ENCODE assay signal across 27 cellular contexts in genomic region chr1:87715471-87715870, GRCh38.
A peak's percentile ranks its signal among the peaks of the same experiment; 100 is the strongest.
DNase-seq lines count a peak whose midpoint lies in the region; ATAC-seq, FAIRE-seq and TF ChIP-seq lines count a peak whose summit lies in the region.
"Had no signal": no experiment of that assay in that cellular context is flagged by ENCODE, and none has a peak within 500 bp of the region (broad histone marks: within the 10 kb centered on the region; RNA-seq: fewer than 3 reads in every experiment).

No MANE protein-coding gene starts in this region.

- no peak overlapping the region for H3K4ac ChIP-seq in trophoblast cell (ENCODE audit: low read depth, low read length)

- no peak overlapping the region for H3K4me2 ChIP-seq in K562 (ENCODE audit: insufficient read depth, low read length)
- no peak overlapping the region for H3K4me2 ChIP-seq in trophoblast cell (ENCODE audit: low read length)
- H3K4me2 ChIP-seq: A549, BLaER1 had no signal

- ATAC-seq in K562 (no peak), left ventricle myocardium superior (no peak)
- ATAC-seq: A549 had no signal

- H3K79me1 ChIP-seq in trophoblast cell (ENCODE audit: low read length) = peaks cover 14% of the 10 kb centered on the region

- no peak overlapping the region for H2AK5ac ChIP-seq in trophoblast cell (ENCODE audit: low read length)

- 3% methylated on average over 2 of the region's 2 CpGs for WGBS in K562 (ENCODE audit: insufficient coverage, low coverage, missing lambda C conversion rate)
- no CpG with 5 or more reads among the region's 2 CpGs for WGBS in trophoblast cell (ENCODE audit: extremely low coverage, insufficient coverage, insufficient read length)

- peaks cover 36% of the 10 kb centered on the region for H3K4me1 ChIP-seq in HAP-1
- no peaks in the 10 kb centered on the region for H3K4me1 ChIP-seq in K562 (replicated peaks in 1 of 2; ENCODE audit: control insufficient read depth in 2 of 2, insufficient read depth in 2 of 2, low read length in 2 of 2)
- H3K4me1 ChIP-seq in trophoblast cell (ENCODE audit: control insufficient read depth in 1 of 2, insufficient read depth in 2 of 2, low read length in 2 of 2) = peaks cover 0 to 9% of the 10 kb centered on the region in 2 experiments
- H3K4me1 ChIP-seq: BE2C, BLaER1 had no signal

- intact Hi-C loops in activated naive CD4-positive, alpha-beta T cell treated with anti-CD3 and anti-CD28 coated beads for 36 hours (cut with micrococcal nuclease) = no loop called here
- intact Hi-C loops in K562 (cut with micrococcal nuclease) = no loop called here
- intact Hi-C loops in left ventricle myocardium superior (cut with micrococcal nuclease) = no loop called here

- H3K23ac ChIP-seq in trophoblast cell (ENCODE audit: low read length) = no peak overlapping the region

- no peak overlapping the region for H3K14ac ChIP-seq in trophoblast cell (ENCODE audit: low read length)

- POLR2A ChIA-PET in K562 (lab: Yijun Ruan, JAX) = no interaction called here

- H2BK120ac ChIP-seq in trophoblast cell (ENCODE audit: insufficient read depth, low read length, poor library complexity) = peak overlapping the region; percentile 31

- in situ Hi-C loops in HAP-1 (cut with MboI; ENCODE audit: low sequenced_read_pairs) = no loop called here
- in situ Hi-C loops in K562 (cut with MboI) = no loop called here

- H3K79me2 ChIP-seq in K562 (ENCODE audit: control insufficient read depth, insufficient read depth, low read length) (no peaks in the 10 kb centered on the region), trophoblast cell (ENCODE audit: control insufficient read depth, insufficient read depth, low read length, poor library complexity) (no peaks in the 10 kb centered on the region)

- no peak for TF ChIP-seq CTCF in K562 (IDR thresholded peaks at IDR 0.05 in 2 of 3, conservative IDR thresholded peaks at IDR 0.05 in 1 of 3; ENCODE audit: insufficient read depth in 2 of 3, low read depth in 1 of 3, low read length in 3 of 3)

- peak overlapping the region; percentile 19 for H3K27ac Mint-ChIP-seq in activated naive CD4-positive, alpha-beta T cell treated with anti-CD3 and anti-CD28 coated beads, Interleukin-2, amount 50 U/mL, for 24 hours
- H3K27ac Mint-ChIP-seq in activated naive CD4-positive, alpha-beta T cell treated with anti-CD3 and anti-CD28 coated beads for 36 hours = no peak overlapping the region
- H3K27ac Mint-ChIP-seq: CD4-positive, alpha-beta memory T cell; CD4-positive, CD25-positive, alpha-beta regulatory T cell; CD8-positive, alpha-beta memory T cell had no signal

- H3K4me1 Mint-ChIP-seq in activated naive CD4-positive, alpha-beta T cell treated with anti-CD3 and anti-CD28 coated beads, Interleukin-2, amount 50 U/mL, for 24 hours = no peaks in the 10 kb centered on the region
- H3K4me1 Mint-ChIP-seq in activated naive CD4-positive, alpha-beta T cell treated with anti-CD3 and anti-CD28 coated beads for 36 hours (ENCODE audit: low read depth) = no peaks in the 10 kb centered on the region
- H3K4me1 Mint-ChIP-seq: CD14-positive monocyte; CD4-positive, alpha-beta memory T cell; CD4-positive, CD25-positive, alpha-beta regulatory T cell; CD8-positive, alpha-beta memory T cell had no signal

- TF ChIP-seq POLR2A in K562 (conservative IDR thresholded peaks at IDR 0.05) = no peak

- no peak overlapping the region for H2BK5ac ChIP-seq in trophoblast cell (ENCODE audit: low read depth, low read length, poor library complexity)

- no peak overlapping the region for H4K8ac ChIP-seq in trophoblast cell (ENCODE audit: low read depth, low read length)

- no peaks in the 10 kb centered on the region for H3K9me3 ChIP-seq in HAP-1
- no peaks in the 10 kb centered on the region for H3K9me3 ChIP-seq in K562 (replicated peaks; ENCODE audit: control insufficient read depth, insufficient read depth, low read depth, low read length)
- H3K9me3 ChIP-seq in trophoblast cell (ENCODE audit: insufficient read depth, low read depth, low read length) = peaks cover 2% of the 10 kb centered on the region
- H3K9me3 ChIP-seq: A549, BE2C, BLaER1 had no signal

- H3K27ac ChIP-seq in K562 (ENCODE audit: extremely low read depth, low read depth, low read length) (no peak overlapping the region), trophoblast cell (ENCODE audit: low read depth, low read length) (no peak overlapping the region)
- H3K27ac ChIP-seq: A549, BLaER1 had no signal

- H3K27me3 Mint-ChIP-seq in activated naive CD4-positive, alpha-beta T cell treated with anti-CD3 and anti-CD28 coated beads, Interleukin-2, amount 50 U/mL, for 24 hours = no peaks in the 10 kb centered on the region
- peaks cover 4% of the 10 kb centered on the region for H3K27me3 Mint-ChIP-seq in activated naive CD4-positive, alpha-beta T cell treated with anti-CD3 and anti-CD28 coated beads for 36 hours (ENCODE audit: low read depth)

- no peak for TF ChIP-seq EP300 in K562 (IDR thresholded peaks at IDR 0.05; ENCODE audit: low read length)

- no peaks in the 10 kb centered on the region for H4K20me1 ChIP-seq in K562 (replicated peaks; ENCODE audit: control insufficient read depth, insufficient read depth, low read length)
- H4K20me1 ChIP-seq: BLaER1 had no signal

- TF ChIP-seq RAD21 in K562 (CRISPR knock-in tag; conservative IDR thresholded peaks at IDR 0.05 in 1 of 2, IDR thresholded peaks at IDR 0.05 in 1 of 2) = no peak

- H3K4me3 ChIP-seq in HAP-1 (no peak overlapping the region), K562 (no peak overlapping the region), trophoblast cell (ENCODE audit: low read depth, low read length) (no peak overlapping the region)
- H3K4me3 ChIP-seq: A549, BLaER1 had no signal

- H3K9ac ChIP-seq in K562 (ENCODE audit: insufficient read depth in 1 of 2, low read depth in 2 of 2, low read length in 2 of 2) = no peak overlapping the region
- no peak overlapping the region for H3K9ac ChIP-seq in trophoblast cell (ENCODE audit: low read length)
- H3K9ac ChIP-seq: BLaER1 had no signal

- H3K9me3 Mint-ChIP-seq in activated naive CD4-positive, alpha-beta T cell treated with anti-CD3 and anti-CD28 coated beads, Interleukin-2, amount 50 U/mL, for 24 hours = peaks cover under 1% of the 10 kb centered on the region
- no peaks in the 10 kb centered on the region for H3K9me3 Mint-ChIP-seq in activated naive CD4-positive, alpha-beta T cell treated with anti-CD3 and anti-CD28 coated beads for 36 hours
- H3K9me3 Mint-ChIP-seq: CD4-positive, alpha-beta memory T cell; CD8-positive, alpha-beta memory T cell had no signal

- no peaks in the 10 kb centered on the region for H3K36me3 ChIP-seq in HAP-1 (replicated peaks)
- no peaks in the 10 kb centered on the region for H3K36me3 ChIP-seq in K562 (ENCODE audit: control insufficient read depth, insufficient read depth, low read length)
- no peaks in the 10 kb centered on the region for H3K36me3 ChIP-seq in trophoblast cell (ENCODE audit: control insufficient read depth in 1 of 2, insufficient read depth in 2 of 2, low read length in 2 of 2)
- H3K36me3 ChIP-seq: BE2C, BLaER1 had no signal

- no peak overlapping the region for H4K91ac ChIP-seq in trophoblast cell (ENCODE audit: low read depth, low read length)

- FAIRE-seq in K562 (lab: Jason Lieb, UNC) = no peak
- FAIRE-seq: A549, GM12891, GM19239 had no signal

- H3K9me1 ChIP-seq in K562 (ENCODE audit: control insufficient read depth, insufficient read depth, low read length) = no peaks in the 10 kb centered on the region

- no peak overlapping the region for H4K12ac ChIP-seq in trophoblast cell (ENCODE audit: low read depth, low read length)

- H3K4me3 Mint-ChIP-seq in activated naive CD4-positive, alpha-beta T cell treated with anti-CD3 and anti-CD28 coated beads, Interleukin-2, amount 50 U/mL, for 24 hours = no peak overlapping the region
- no peak overlapping the region for H3K4me3 Mint-ChIP-seq in activated naive CD4-positive, alpha-beta T cell treated with anti-CD3 and anti-CD28 coated beads for 36 hours
- H3K4me3 Mint-ChIP-seq: CD14-positive monocyte; CD4-positive, alpha-beta memory T cell; CD4-positive, CD25-positive, alpha-beta regulatory T cell; CD8-positive, alpha-beta memory T cell had no signal

- BruUV-seq in K562 (replicated peaks; lab: Mats Ljungman, UMichigan) = no TSS peak

- H3K36me3 Mint-ChIP-seq in activated naive CD4-positive, alpha-beta T cell treated with anti-CD3 and anti-CD28 coated beads, Interleukin-2, amount 50 U/mL, for 24 hours = no peaks in the 10 kb centered on the region
- no peaks in the 10 kb centered on the region for H3K36me3 Mint-ChIP-seq in activated naive CD4-positive, alpha-beta T cell treated with anti-CD3 and anti-CD28 coated beads for 36 hours (ENCODE audit: low read depth)
- H3K36me3 Mint-ChIP-seq: CD14-positive monocyte; CD4-positive, alpha-beta memory T cell; CD4-positive, CD25-positive, alpha-beta regulatory T cell; CD8-positive, alpha-beta memory T cell had no signal

- peak overlapping the region; percentile 96 for H2BK12ac ChIP-seq in trophoblast cell (ENCODE audit: low read length)

- H2AFZ ChIP-seq in K562 (ENCODE audit: low read depth, low read length) (no peak overlapping the region), trophoblast cell (ENCODE audit: insufficient read depth, low read length, poor library complexity) (no peak overlapping the region)

- CTCF ChIA-PET in activated naive CD4-positive, alpha-beta T cell treated with anti-CD3 and anti-CD28 coated beads for 36 hours (lab: Charles Lee) = no interaction called here
- CTCF ChIA-PET in K562 (lab: Yijun Ruan, JAX; ENCODE audit: low intra/inter-chr PET ratio) = no interaction called here

- no peak for DNase-seq in activated naive CD4-positive, alpha-beta T cell treated with anti-CD3 and anti-CD28 coated beads for 36 hours
- DNase-seq in HAP-1 (ENCODE audit: low spot score in 2 of 2) = peak; percentile 39 to 91
- no peak for DNase-seq in K562 (ENCODE audit: extremely low read depth in 1 of 4, low spot score in 3 of 4)
- no peak for DNase-seq in trophoblast cell
- DNase-seq in NCI-H2107 treated with DMSO at 0.1 percent for 48 hours (lab: John Stamatoyannopoulos, UW; ENCODE audit: unreplicated experiment) = no peak
- DNase-seq in activated gamma-delta T cell (lab: John Stamatoyannopoulos, UW) = no peak
- DNase-seq in left ventricle myocardium superior = no peak
- DNase-seq: ACHN; BE2C; C1 segment of cervical spinal cord; CD4-positive, alpha-beta memory T cell; CD4-positive, CD25-positive, alpha-beta regulatory T cell; CD8-positive, alpha-beta memory T cell; COR-L47; DMS 273 treated with DMSO at 0.1 percent for 48 hours; DMS153; DMS53; DMS79; DND-41; EL; GDM1 had no signal

- H3K27me3 ChIP-seq in HAP-1 (ENCODE audit: low read depth) (no peaks in the 10 kb centered on the region), K562 (ENCODE audit: control insufficient read depth in 2 of 2, insufficient read depth in 2 of 2, low read length in 2 of 2) (no peaks in the 10 kb centered on the region), trophoblast cell (ENCODE audit: insufficient read depth, low read length) (no peaks in the 10 kb centered on the region)
- H3K27me3 ChIP-seq: BE2C, BLaER1 had no signal

- no peak overlapping the region for H3K18ac ChIP-seq in trophoblast cell (ENCODE audit: low read length)

TF ChIP-seq in K562, 482 proteins besides CTCF, POLR2A, EP300 and RAD21 (continues in another document):
- TF ChIP-seq SMARCB1 (IDR thresholded peaks at IDR 0.05; ENCODE audit: insufficient read length, low read depth) = no peak

Comparison
In these comparisons a context has a peak if more than half of its experiments do, and no peak if none do; other contexts are left out.
1. DNase-seq: peak in HAP-1 (2 of 2); none in activated naive CD4-positive, alpha-beta T cell treated with anti-CD3 and anti-CD28 coated beads for 36 hours (single experiment), K562 (0 of 4), trophoblast cell (0 of 2), NCI-H2107 treated with DMSO at 0.1 percent for 48 hours (single experiment), activated gamma-delta T cell (single experiment) and left ventricle myocardium superior (single experiment).